Comparison of ENCODE assay signal across 36 cellular contexts in genomic region chr6:45545416-45545815, GRCh38.
"Had no signal": no experiment of that assay in that cellular context is flagged by ENCODE, and none has a peak within 500 bp of the region (broad histone marks: within the 10 kb centered on the region; RNA-seq: fewer than 3 reads in every experiment).

No MANE protein-coding gene starts in this region.

- H3K9me3 ChIP-seq: MG63 had no signal

- H3K36me3 ChIP-seq: MG63 had no signal

- H3K4me3 ChIP-seq: MG63 had no signal

- DNase-seq: Karpas-422, Kasumi-1, MG63, MM.1S, MV-4-11, NCI-H1048, NCI-H1092, NCI-H1092 treated with DMSO at 0.1 percent for 48 hours, NCI-H1105, NCI-H1105 treated with DMSO at 0.1 percent for 48 hours, NCI-H1417, NCI-H1417 treated with DMSO at 0.1 percent for 48 hours, NCI-H1436, NCI-H1436 treated with DMSO at 0.1 percent for 48 hours, NCI-H146, NCI-H1694, NCI-H1694 treated with DMSO at 0.1 percent for 48 hours, NCI-H187, NCI-H187 treated with DMSO at 0.1 percent for 48 hours, NCI-H1930, NCI-H2029, NCI-H2029 treated with DMSO at 0.1 percent for 48 hours, NCI-H2081, NCI-H2081 treated with DMSO at 0.1 percent for 48 hours, NCI-H2107, NCI-H2171, NCI-H2171 treated with DMSO at 0.1 percent for 48 hours, NCI-H2227 treated with DMSO at 0.1 percent for 48 hours, NCI-H226, NCI-H345, NCI-H446, NCI-H446 treated with DMSO at 0.1 percent for 48 hours, NCI-H510A, NCI-H510A treated with DMSO at 0.1 percent for 48 hours, NCI-H524, NCI-H524 treated with DMSO at 0.1 percent for 48 hours had no signal

- H3K27me3 ChIP-seq: MG63 had no signal
